In the genomic region with DNA sequence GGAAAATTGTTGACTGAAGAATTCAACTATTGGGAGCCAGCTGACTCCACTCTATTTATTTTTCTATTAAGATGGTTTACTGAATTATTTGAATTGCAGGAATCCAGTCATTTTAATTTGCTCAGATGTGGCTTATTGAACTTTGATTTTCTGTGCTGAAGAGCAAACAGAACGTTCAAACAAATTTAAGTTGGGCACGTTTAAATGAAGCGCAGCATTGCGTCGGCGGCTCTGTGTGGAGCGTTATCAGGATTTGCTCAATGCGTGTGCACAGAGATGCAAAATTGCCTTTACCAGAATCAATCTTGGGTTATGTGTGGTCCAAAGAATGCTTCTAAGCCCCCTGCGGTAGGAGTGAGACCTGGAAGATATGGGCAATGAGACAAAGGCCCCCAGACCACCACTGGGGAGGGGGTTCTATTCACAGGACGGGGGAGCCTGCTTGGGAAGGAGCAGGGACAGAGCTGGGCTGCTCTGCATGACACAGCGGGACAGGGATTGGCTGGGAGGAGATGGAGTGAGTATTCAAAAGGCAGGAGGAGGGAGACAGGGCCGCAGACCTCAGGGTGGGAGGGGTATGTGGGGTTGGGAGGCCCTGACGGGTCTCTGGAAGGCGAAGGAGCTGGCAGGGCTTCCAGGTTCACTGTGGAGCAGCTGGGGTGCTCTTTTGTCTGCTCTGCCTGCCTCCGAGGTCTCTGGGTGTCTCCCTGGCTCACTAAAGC, we compare ENCODE assay signal across 19 cellular contexts.
DNase-seq lines count a peak whose midpoint lies in the region; ATAC-seq, FAIRE-seq and TF ChIP-seq lines count a peak whose summit lies in the region.
"Had no signal": no experiment of that assay in that cellular context is flagged by ENCODE, and none has a peak within 500 bp of the region (broad histone marks: within the 10 kb centered on the region; RNA-seq: fewer than 3 reads in every experiment).

No MANE protein-coding gene starts in this region.

- peak overlapping the region in 1 of 4 experiments; percentile 14; a peak in 1 of 7 replicates for H3K9ac ChIP-seq in H1 (replicated peaks in 1 of 4; ENCODE audit: extremely low read depth in 1 of 4, low read depth in 3 of 4, low read length in 3 of 4)

- peak overlapping the region; percentile 33 for H2BK120ac ChIP-seq in H1 (replicated peaks; ENCODE audit: low read depth, low read length)

- H3K4me1 ChIP-seq in H1 (replicated peaks in 1 of 4; ENCODE audit: control insufficient read depth in 3 of 4, insufficient read depth in 4 of 4, low read length in 3 of 4): peaks cover 0 to 13% (median 9%) of the 10 kb centered on the region in 4 experiments; a peak in 6 of 7 replicates

- no peak overlapping the region for H2BK20ac ChIP-seq in H1 (ENCODE audit: low read length)

- no peak for TF ChIP-seq RAD21 in H1 (IDR thresholded peaks at IDR 0.05 in 1 of 2, conservative IDR thresholded peaks at IDR 0.05 in 1 of 2; ENCODE audit: low read depth in 2 of 2, low read length in 2 of 2)

- H2AK5ac ChIP-seq in H1 (ENCODE audit: low read depth, low read length): no peak overlapping the region

- H3K4me2 ChIP-seq in H1 (ENCODE audit: insufficient read depth in 1 of 2, low read depth in 2 of 2, low read length in 2 of 2): no peak overlapping the region; a peak in 1 of 4 replicates

- H3K23ac ChIP-seq in H1 (ENCODE audit: insufficient read length): no peak overlapping the region

- FAIRE-seq in H1 (lab: Jason Lieb, UNC): peak; percentile 36
- FAIRE-seq: HTR-8/SVneo, RCC 7860 had no signal

- peaks cover 13% of the 10 kb centered on the region for H3K4me1 Mint-ChIP-seq in stimulated activated memory B cell treated with anti-CD40 and anti-IgM and Interleukin-4, amounts not matched to agents 10 μg/mL and 1 μg/mL and 100 μg/mL, for 72 hours

- no peak overlapping the region for H3K14ac ChIP-seq in H1 (ENCODE audit: insufficient read length)

- H4K91ac ChIP-seq in H1 (replicated peaks; ENCODE audit: insufficient read length, low read length): no peak overlapping the region

- no peak overlapping the region for H2BK15ac ChIP-seq in H1 (ENCODE audit: low read length)

- no peak overlapping the region for H3K4ac ChIP-seq in H1 (replicated peaks; ENCODE audit: insufficient read length, low read depth, low read length)

- H4K20me1 ChIP-seq in H1 (replicated peaks in 1 of 2; ENCODE audit: control insufficient read depth in 1 of 2, insufficient read depth in 2 of 2, low read length in 2 of 2): no peaks in the 10 kb centered on the region

- no peak overlapping the region for H4K5ac ChIP-seq in H1 (ENCODE audit: insufficient read length, low read depth, low read length)

- H3K23me2 ChIP-seq in H1 (ENCODE audit: low read depth, low read length): no peaks in the 10 kb centered on the region

- H2BK5ac ChIP-seq in H1 (ENCODE audit: low read depth, low read length): no peak overlapping the region

- no peak overlapping the region for H2AFZ ChIP-seq in H1 (ENCODE audit: low read length)

- CTCF ChIA-PET in H1 (lab: Charles Lee; ENCODE audit: partially characterized antibody): interaction anchor here (1.0 to 1.1 kb wide), 3 partner anchors 9 to 47 kb away, joined by 3 to 5 read pairs (median 3); no protein-coding TSS in a partner anchor

- no peak for TF ChIP-seq CTCF in H1 (IDR thresholded peaks at IDR 0.05; ENCODE audit: control extremely low read depth in 1 of 3, insufficient read depth in 1 of 3, low read depth in 1 of 3, low read length in 3 of 3)

- no peaks in the 10 kb centered on the region for H3K36me3 ChIP-seq in H1 (ENCODE audit: control insufficient read depth in 2 of 4, insufficient read depth in 4 of 4, low read length in 3 of 4)

- H3K4me3 Mint-ChIP-seq in stimulated activated memory B cell treated with anti-CD40 and anti-IgM and Interleukin-4, amounts not matched to agents 10 μg/mL and 1 μg/mL and 100 μg/mL, for 72 hours: no peak overlapping the region

- H3K18ac ChIP-seq in H1 (ENCODE audit: extremely low read depth, low read length): peak overlapping the region; percentile 56

- no peak overlapping the region for H3K56ac ChIP-seq in H1 (replicated peaks; ENCODE audit: insufficient read length, low read depth, low read length)

- no peak for TF ChIP-seq EP300 in H1 (IDR thresholded peaks at IDR 0.05; ENCODE audit: borderline replicate concordance in 1 of 2, low read depth in 2 of 2, low read length in 2 of 2)

- POLR2A ChIA-PET in H1 (lab: Charles Lee; ENCODE audit: partially characterized antibody): interaction anchor here (1.4 kb wide), 1 partner anchor 9 kb away, joined by 3 read pairs; no protein-coding TSS in a partner anchor

- H3K79me2 ChIP-seq in H1 (ENCODE audit: control insufficient read depth in 1 of 2, insufficient read depth in 2 of 2, low read length in 2 of 2): no peaks in the 10 kb centered on the region

- H4K8ac ChIP-seq in H1 (ENCODE audit: extremely low read depth, insufficient read depth, low read length): no peak overlapping the region

- no peaks in the 10 kb centered on the region for H3K36me3 Mint-ChIP-seq in stimulated activated memory B cell treated with anti-CD40 and anti-IgM and Interleukin-4, amounts not matched to agents 10 μg/mL and 1 μg/mL and 100 μg/mL, for 72 hours

- no peaks in the 10 kb centered on the region for H3K9me3 Mint-ChIP-seq in stimulated activated memory B cell treated with anti-CD40 and anti-IgM and Interleukin-4, amounts not matched to agents 10 μg/mL and 1 μg/mL and 100 μg/mL, for 72 hours

- H3K27ac ChIP-seq in H1 (ENCODE audit: low read depth, low read length): no peak overlapping the region

- peak overlapping the region; percentile 33; the same call in 1 of the 2 replicates for H2BK12ac ChIP-seq in H1 (ENCODE audit: low read depth, low read length)

- TF ChIP-seq POLR2A in H1 (IDR thresholded peaks at IDR 0.05; ENCODE audit: control extremely low read depth in 1 of 2, low read depth in 2 of 2, low read length in 2 of 2): no peak

- peak overlapping the region; percentile 31 for H3K27ac Mint-ChIP-seq in stimulated activated memory B cell treated with anti-CD40 and anti-IgM and Interleukin-4, amounts not matched to agents 10 μg/mL and 1 μg/mL and 100 μg/mL, for 72 hours

- WGBS in H1 (ENCODE audit: extremely low coverage in 1 of 2, insufficient coverage in 1 of 2, insufficient read length in 1 of 2, insufficient replicate concordance in 2 of 2, low coverage in 1 of 2, low lambda C conversion rate in 2 of 2, missing lambda C conversion rate in 1 of 2), 2 experiments: 73% methylated on average over 11 of the region's 15 CpGs; no CpG with 5 or more reads in 1 of the 2 experiments

- H3K4me3 ChIP-seq in H1 (ENCODE audit: extremely low read depth in 1 of 4, insufficient read depth in 2 of 4, low read depth in 3 of 4, low read length in 4 of 4): no peak overlapping the region

- H3K9me3 ChIP-seq in H1 (ENCODE audit: insufficient read depth in 2 of 2, low read depth in 1 of 2, low read length in 1 of 2): no peaks in the 10 kb centered on the region

- no peaks in the 10 kb centered on the region for H3K79me1 ChIP-seq in H1 (ENCODE audit: low read depth, low read length)

- H3K27me3 ChIP-seq in H1 (replicated peaks in 1 of 4; ENCODE audit: control insufficient read depth in 3 of 4, extremely low read depth in 1 of 4, insufficient read depth in 3 of 4, low read length in 3 of 4): peaks cover 0 to 3% (median 0%) of the 10 kb centered on the region in 4 experiments; a peak in 1 of 7 replicates

- DNase-seq in NCI-H748 (lab: John Stamatoyannopoulos, UW; ENCODE audit: unreplicated experiment) (peak; percentile 33), NCI-H748 treated with DMSO at 0.1 percent for 48 hours (lab: John Stamatoyannopoulos, UW) (no peak), H1 (ENCODE audit: low read depth in 1 of 2, low spot score in 2 of 2) (peak in 1 of 2 experiments; percentile 59), islet precursor cell (peak; percentile 71), SHP77 treated with DMSO at 0.1 percent for 48 hours (lab: John Stamatoyannopoulos, UW) (no peak)
- DNase-seq in activated T-cell treated with anti-CD3 and anti-CD28 coated beads, Interleukin-2, amount 50 U/mL, for 1 hour: no peak
- DNase-seq in stimulated activated CD4-positive, alpha-beta T cell treated with anti-CD3 and anti-CD28 coated beads, Interleukin-12 subunit alpha, Interleukin-12 subunit beta, amount 100 ng/mL, for 4 hours: no peak
- DNase-seq: 8988T, C1 segment of cervical spinal cord, EL, HCEC 1CT, NCI-H1694, NCI-H2107, NCI-H345, NCI-H526 treated with DMSO at 0.1 percent for 48 hours, SHP77 had no signal

- H3K27me3 Mint-ChIP-seq in stimulated activated memory B cell treated with anti-CD40 and anti-IgM and Interleukin-4, amounts not matched to agents 10 μg/mL and 1 μg/mL and 100 μg/mL, for 72 hours: peaks cover 68% of the 10 kb centered on the region

- ATAC-seq in stimulated activated memory B cell treated with anti-CD40 and anti-IgM and Interleukin-4, amounts not matched to agents 10 μg/mL and 1 μg/mL and 100 μg/mL, for 72 hours: no peak

TF ChIP-seq in H1, 55 proteins besides CTCF, POLR2A, EP300 and RAD21 (continues in another document):
- no peak for TF ChIP-seq KDM5A (IDR thresholded peaks at IDR 0.05; ENCODE audit: low read length)
- no peak for TF ChIP-seq FOSL1 (IDR thresholded peaks at IDR 0.05; ENCODE audit: insufficient read depth, low read depth, low read length)
- TF ChIP-seq KDM4A (IDR thresholded peaks at IDR 0.05; ENCODE audit: low read depth, low read length, severe bottlenecking): no peak
- no peak for TF ChIP-seq GTF2F1 (IDR thresholded peaks at IDR 0.05; ENCODE audit: borderline replicate concordance, low read depth, low read length)
- TF ChIP-seq SUZ12 (IDR thresholded peaks at IDR 0.05; ENCODE audit: low read length): no peak
- TF ChIP-seq SIN3A (conservative IDR thresholded peaks at IDR 0.05 in 1 of 2, IDR thresholded peaks at IDR 0.05 in 1 of 2; ENCODE audit: low read depth in 1 of 2, low read length in 2 of 2): no peak
- TF ChIP-seq JUND (IDR thresholded peaks at IDR 0.05; ENCODE audit: low read length): no peak
- no peak for TF ChIP-seq EZH2 (IDR thresholded peaks at IDR 0.05; ENCODE audit: low read depth, low read length, severe bottlenecking)

Comparison
In these comparisons a context has a peak if more than half of its experiments do, and no peak if none do; other contexts are left out.
1. DNase-seq: peak in NCI-H748 (single experiment) and islet precursor cell (single experiment); none in NCI-H748 treated with DMSO at 0.1 percent for 48 hours (single experiment), SHP77 treated with DMSO at 0.1 percent for 48 hours (single experiment), activated T-cell treated with anti-CD3 and anti-CD28 coated beads, Interleukin-2, amount 50 U/mL, for 1 hour (single experiment) and stimulated activated CD4-positive, alpha-beta T cell treated with anti-CD3 and anti-CD28 coated beads, Interleukin-12 subunit alpha, Interleukin-12 subunit beta, amount 100 ng/mL, for 4 hours (single experiment).